33 cellular contexts compared by ENCODE assay signal in the genomic region with DNA sequence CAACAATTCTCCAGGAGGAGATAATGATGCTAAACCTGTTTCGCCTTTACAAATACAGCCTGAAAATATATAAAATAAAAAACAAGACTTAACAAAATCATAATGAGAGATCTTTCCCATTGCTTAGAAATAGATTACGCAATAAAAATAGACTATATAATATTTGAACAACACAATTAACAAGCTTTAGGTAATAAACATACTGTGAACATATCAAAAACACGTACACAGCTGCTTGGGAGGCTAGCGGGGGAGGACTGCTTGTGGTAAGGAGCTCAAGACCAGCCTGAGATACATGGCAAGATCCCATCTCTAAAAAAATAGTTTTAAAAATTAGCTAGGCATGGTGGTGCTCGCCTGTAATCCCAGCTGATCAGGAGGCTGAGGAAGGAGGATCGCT.
"Had no signal": no experiment of that assay in that cellular context is flagged by ENCODE, and none has a peak within 500 bp of the region (broad histone marks: within the 10 kb centered on the region; RNA-seq: fewer than 3 reads in every experiment).

No MANE protein-coding gene starts in this region.

- H3K4me3 ChIP-seq: adrenal gland, body of pancreas, breast epithelium had no signal

- H3K4me1 ChIP-seq: adrenal gland, body of pancreas, breast epithelium had no signal

- ATAC-seq: activated CD8-positive, alpha-beta T cell treated with anti-CD3 and anti-CD28 coated beads for 36 hours; activated naive CD4-positive, alpha-beta T cell treated with anti-CD3 and anti-CD28 coated beads, Interleukin-2, amount 50 U/mL, for 72 hours; activated T-cell treated with anti-CD3 and anti-CD28 coated beads, Interleukin-2, amount 50 U/mL, for 4 hours; activated T-cell treated with anti-CD3 and anti-CD28 coated beads, Interleukin-2, amount 50 U/mL, for 72 hours; activated T-helper 17 cell treated with anti-CD3 and anti-CD28 coated beads, Interleukin-2, amount 50 U/mL, for 72 hours; body of pancreas had no signal

- FAIRE-seq: astrocyte, TTC549 had no signal

- DNase-seq: activated B cell treated with CpG ODN at 0.5 μM for 24 hours; activated CD4-positive, alpha-beta memory T cell treated with anti-CD3 and anti-CD28 coated beads for 36 hours; activated CD4-positive, alpha-beta T cell treated with anti-CD3 and anti-CD28 coated beads for 4 hours; activated CD4-positive, alpha-beta T cell treated with anti-CD3 and anti-CD28 coated beads, Interleukin-2, amount 10 ng/mL, durations not matched to agents 24 days and 14 days; activated CD4-positive, alpha-beta T cell treated with anti-CD3 and anti-CD28 coated beads, Interleukin-2, amount 50 U/mL, for 1 hour; activated CD4-positive, alpha-beta T cell treated with anti-CD3 and anti-CD28 coated beads, Interleukin-2, amount 50 U/mL, for 4 hours; activated CD4-positive, CD25-positive, alpha-beta regulatory T cell treated with anti-CD3 and anti-CD28 coated beads, Interleukin-2, amount 50 U/mL, for 72 hours; activated CD8-positive, alpha-beta memory T cell treated with anti-CD3 and anti-CD28 coated beads, Interleukin-2, amount 50 U/mL, for 4 hours; activated CD8-positive, alpha-beta T cell treated with anti-CD3 and anti-CD28 coated beads for 36 hours; activated effector memory CD4-positive, alpha-beta T cell treated with anti-CD3 and anti-CD28 coated beads, Interleukin-2, amount 50 U/mL, for 16 hours; activated gamma-delta T cell treated with Interleukin-2 at 50 U/mL for 16 hours; activated naive CD4-positive, alpha-beta T cell; activated naive CD4-positive, alpha-beta T cell treated with anti-CD3 and anti-CD28 coated beads for 36 hours; activated naive CD4-positive, alpha-beta T cell treated with anti-CD3 and anti-CD28 coated beads, Interleukin-2, amount 50 U/mL, for 16 hours; activated naive CD8-positive, alpha-beta T cell treated with anti-CD3 and anti-CD28 coated beads for 36 hours; activated T-cell treated with anti-CD3 and anti-CD28 coated beads for 4 hours; activated T-cell treated with anti-CD3 and anti-CD28 coated beads, Interleukin-2, amount 50 U/mL, for 1 hour; activated T-cell treated with anti-CD3 and anti-CD28 coated beads, Interleukin-2, amount 50 U/mL, for 4 hours; activated T-cell treated with anti-CD3 and anti-CD28 coated beads, Interleukin-2, amount 50 U/mL, for 72 hours; adrenal gland; amniotic stem cell; aorta; body of pancreas; brain microvascular endothelial cell; central memory CD4-positive, alpha-beta T cell; T-helper 2 cell; T-helper 9 cell had no signal

- H3K27ac ChIP-seq: adrenal gland, body of pancreas, brain microvascular endothelial cell, breast epithelium, VCaP had no signal

- H3K36me3 ChIP-seq: adrenal gland, brain microvascular endothelial cell, breast epithelium had no signal

- H3K27me3 ChIP-seq: adrenal gland, body of pancreas, brain microvascular endothelial cell, breast epithelium had no signal

- H3K9me3 ChIP-seq: adrenal gland, body of pancreas, breast epithelium had no signal
